Comparison of ENCODE assay signal across 8 cellular contexts in genomic region chr10:61662794-61663259, GRCh38. TPM values are rescaled to one million over a fixed set of nuclear protein-coding genes. Genes with fewer than 3 reads are reported as not detected.
A peak's percentile ranks its signal among the peaks of the same experiment; 100 is the strongest.
DNase-seq lines count a peak whose midpoint lies in the region; ATAC-seq, FAIRE-seq and TF ChIP-seq lines count a peak whose summit lies in the region.

Gene CABCOCO1, plus strand, starts transcription at chr10:61662929. Its CDS starts 44 bp downstream, at chr10:61662973.

- no peaks in the 10 kb centered on the region for H3K27me3 ChIP-seq in bronchial epithelial cell (ENCODE audit: control insufficient read depth, insufficient read depth, low read length)

- POLR2A ChIA-PET in AG04449 (lab: Yijun Ruan, JAX): no interaction called here

- FAIRE-seq in bronchial epithelial cell (lab: Jason Lieb, UNC): no peak

- DNase-seq in AG04449 (ENCODE audit: low read depth, low spot score) (no peak), NCI-H1092 (lab: John Stamatoyannopoulos, UW) (peak; percentile 63), bronchial epithelial cell (ENCODE audit: low read depth) (peak; percentile 21), iPS-NIHi11 (ENCODE audit: low spot score) (peak; percentile 82), sciatic nerve (ENCODE audit: low spot score) (peak; percentile 72), HT-29 (ENCODE audit: low spot score) (no peak)
- DNase-seq in stimulated activated naive CD4-positive, alpha-beta T cell treated with Interleukin-2 at 50 U/mL for 16 hours (lab: John Stamatoyannopoulos, UW): no peak

- intact Hi-C loops in sciatic nerve (cut with DNase I): no loop called here

- CTCF ChIA-PET in AG04449 (lab: Yijun Ruan, JAX): no interaction called here

- H3K4me3 ChIP-seq in AG04449 (ENCODE audit: low read depth, low read length) (peak within 1 kb of the TSS; percentile 67), bronchial epithelial cell (ENCODE audit: low read depth, low read length) (peak within 1 kb of the TSS; percentile 58)

- no peaks in the 10 kb centered on the region for H3K36me3 ChIP-seq in bronchial epithelial cell (ENCODE audit: control insufficient read depth, insufficient read depth, low read length)

- no peak for TF ChIP-seq CTCF in AG04449 (IDR thresholded peaks at IDR 0.05; ENCODE audit: insufficient read depth, low read length, missing control alignments)
- TF ChIP-seq CTCF in bronchial epithelial cell (IDR thresholded peaks at IDR 0.05; ENCODE audit: insufficient read depth, low read length, severe bottlenecking): no peak

- ATAC-seq in sciatic nerve: peak; percentile 95
- no peak for ATAC-seq in HG03439 (IDR thresholded peaks at IDR 0.05; ENCODE audit: unreplicated experiment)

RNA-seq across cellular contexts. Expression of gene CABCOCO1, which starts in this region (rescaled TPM):
- total RNA-seq in bronchial epithelial cell (not detected in 2 replicates), sciatic nerve (not detected)
- not detected in 2 replicates for total RNA-seq in HT-29 (2014; rRNA removed; shearing (Covaris generic))

Comparison
In these comparisons a context has a peak if more than half of its experiments do, and no peak if none do; other contexts are left out.
1. Peak in DNase-seq and H3K4me3 ChIP-seq in bronchial epithelial cell; RNA of the gene not detected or under 1 TPM.
2. Peak in DNase-seq and ATAC-seq in sciatic nerve; RNA of the gene not detected or under 1 TPM.
3. DNase-seq: peak in NCI-H1092 (single experiment) and iPS-NIHi11 (single experiment); none in AG04449 (single experiment), HT-29 (single experiment) and stimulated activated naive CD4-positive, alpha-beta T cell treated with Interleukin-2 at 50 U/mL for 16 hours (single experiment).